Comparison of ENCODE assay signal across 26 cellular contexts in the genomic region with DNA sequence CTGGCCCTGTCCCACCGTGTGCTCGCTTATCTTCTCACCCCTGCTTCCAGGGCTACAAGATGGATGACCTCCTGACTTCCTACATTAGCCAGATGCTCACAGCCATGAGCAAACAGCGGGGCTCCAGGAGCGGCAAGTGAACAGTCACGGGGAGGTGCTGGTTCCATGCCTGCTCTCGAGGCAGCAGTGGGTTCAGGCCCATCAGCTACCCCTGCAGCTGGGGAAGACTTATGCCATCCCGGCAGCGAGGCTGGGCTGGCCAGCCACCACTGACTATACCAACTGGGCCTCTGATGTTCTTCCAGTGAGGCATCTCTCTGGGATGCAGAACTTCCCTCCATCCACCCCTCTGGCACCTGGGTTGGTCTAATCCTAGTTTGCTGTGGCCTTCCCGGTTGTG.
DNase-seq lines count a peak whose midpoint lies in the region; ATAC-seq, FAIRE-seq and TF ChIP-seq lines count a peak whose summit lies in the region.
"Had no signal": no experiment of that assay in that cellular context is flagged by ENCODE, and none has a peak within 500 bp of the region (broad histone marks: within the 10 kb centered on the region; RNA-seq: fewer than 3 reads in every experiment).

No MANE protein-coding gene starts in this region.

- peaks cover 6% of the 10 kb centered on the region for H3K27me3 Mint-ChIP-seq in activated naive CD8-positive, alpha-beta T cell treated with anti-CD3 and anti-CD28 coated beads, Interleukin-2, amount 10 ng/mL, durations not matched to agents 7 days and 5 days
- H3K27me3 Mint-ChIP-seq in activated naive CD8-positive, alpha-beta T cell treated with anti-CD3 and anti-CD28 coated beads, Interleukin-2, amount 50 U/mL, for 24 hours = peaks cover 2% of the 10 kb centered on the region
- peaks cover 29% of the 10 kb centered on the region for H3K27me3 Mint-ChIP-seq in osteocyte (ENCODE audit: unreplicated experiment)
- H3K27me3 Mint-ChIP-seq: CD4-positive, alpha-beta T cell had no signal

- no peak for ATAC-seq in activated naive CD8-positive, alpha-beta T cell treated with anti-CD3 and anti-CD28 coated beads, Interleukin-2, amount 10 ng/mL, durations not matched to agents 7 days and 5 days (ENCODE audit: low read depth)
- no peak for ATAC-seq in activated naive CD8-positive, alpha-beta T cell treated with anti-CD3 and anti-CD28 coated beads, Interleukin-2, amount 50 U/mL, for 24 hours
- ATAC-seq: A549, GM23338 had no signal

- no peak overlapping the region for H3K4me3 ChIP-seq in bronchial epithelial cell (ENCODE audit: low read depth, low read length)
- H3K4me3 ChIP-seq: A549; BLaER1 treated with 17β-estradiol and CSF1 and Interleukin-3, amounts not matched to agents 10 nM and 100 nM; GM23338; HAP-1 had no signal

- no peak for TF ChIP-seq POLR2A in GM12892 (IDR thresholded peaks at IDR 0.05; ENCODE audit: low read depth, low read length)

- no peak for TF ChIP-seq CTCF in bronchial epithelial cell (IDR thresholded peaks at IDR 0.05; ENCODE audit: insufficient read depth, low read length, severe bottlenecking)
- TF ChIP-seq CTCF in osteocyte (IDR thresholded peaks at IDR 0.05) = no peak

- no peaks in the 10 kb centered on the region for H3K9me3 Mint-ChIP-seq in activated naive CD8-positive, alpha-beta T cell treated with anti-CD3 and anti-CD28 coated beads, Interleukin-2, amount 10 ng/mL, durations not matched to agents 7 days and 5 days
- no peaks in the 10 kb centered on the region for H3K9me3 Mint-ChIP-seq in activated naive CD8-positive, alpha-beta T cell treated with anti-CD3 and anti-CD28 coated beads, Interleukin-2, amount 50 U/mL, for 24 hours
- H3K9me3 Mint-ChIP-seq in osteocyte (ENCODE audit: unreplicated experiment) = no peaks in the 10 kb centered on the region
- H3K9me3 Mint-ChIP-seq: CD4-positive, alpha-beta T cell; CD8-positive, alpha-beta memory T cell; GM23338 had no signal

- no peak overlapping the region for H3K27ac Mint-ChIP-seq in activated naive CD8-positive, alpha-beta T cell treated with anti-CD3 and anti-CD28 coated beads, Interleukin-2, amount 10 ng/mL, durations not matched to agents 7 days and 5 days
- H3K27ac Mint-ChIP-seq in activated naive CD8-positive, alpha-beta T cell treated with anti-CD3 and anti-CD28 coated beads, Interleukin-2, amount 50 U/mL, for 24 hours = no peak overlapping the region
- no peak overlapping the region for H3K27ac Mint-ChIP-seq in osteocyte (ENCODE audit: unreplicated experiment)
- H3K27ac Mint-ChIP-seq: CD14-positive monocyte; CD4-positive, alpha-beta T cell; CD8-positive, alpha-beta memory T cell; GM23338 had no signal

- H3K36me3 Mint-ChIP-seq in activated naive CD8-positive, alpha-beta T cell treated with anti-CD3 and anti-CD28 coated beads, Interleukin-2, amount 10 ng/mL, durations not matched to agents 7 days and 5 days = no peaks in the 10 kb centered on the region
- H3K36me3 Mint-ChIP-seq in activated naive CD8-positive, alpha-beta T cell treated with anti-CD3 and anti-CD28 coated beads, Interleukin-2, amount 50 U/mL, for 24 hours (ENCODE audit: low read depth) = no peaks in the 10 kb centered on the region
- no peaks in the 10 kb centered on the region for H3K36me3 Mint-ChIP-seq in osteocyte (ENCODE audit: unreplicated experiment)
- H3K36me3 Mint-ChIP-seq: CD8-positive, alpha-beta memory T cell had no signal

- H3K4me1 Mint-ChIP-seq in activated naive CD8-positive, alpha-beta T cell treated with anti-CD3 and anti-CD28 coated beads, Interleukin-2, amount 10 ng/mL, durations not matched to agents 7 days and 5 days = no peaks in the 10 kb centered on the region
- no peaks in the 10 kb centered on the region for H3K4me1 Mint-ChIP-seq in activated naive CD8-positive, alpha-beta T cell treated with anti-CD3 and anti-CD28 coated beads, Interleukin-2, amount 50 U/mL, for 24 hours
- no peaks in the 10 kb centered on the region for H3K4me1 Mint-ChIP-seq in osteocyte (ENCODE audit: unreplicated experiment)
- H3K4me1 Mint-ChIP-seq: CD8-positive, alpha-beta memory T cell; GM23338 had no signal

- FAIRE-seq in GM12892 (lab: Jason Lieb, UNC) (peak; percentile 5), bronchial epithelial cell (lab: Jason Lieb, UNC) (peak; percentile 7)
- FAIRE-seq: A549, G401.6, GM19239, H54 had no signal

- H3K27me3 ChIP-seq in bronchial epithelial cell (ENCODE audit: control insufficient read depth, insufficient read depth, low read length) = no peaks in the 10 kb centered on the region
- H3K27me3 ChIP-seq: BE2C; BLaER1 treated with 17β-estradiol and CSF1 and Interleukin-3, amounts not matched to agents 10 nM and 100 nM had no signal

- H3K4me3 Mint-ChIP-seq in activated naive CD8-positive, alpha-beta T cell treated with anti-CD3 and anti-CD28 coated beads, Interleukin-2, amount 10 ng/mL, durations not matched to agents 7 days and 5 days = no peak overlapping the region
- H3K4me3 Mint-ChIP-seq in activated naive CD8-positive, alpha-beta T cell treated with anti-CD3 and anti-CD28 coated beads, Interleukin-2, amount 50 U/mL, for 24 hours = no peak overlapping the region
- no peak overlapping the region for H3K4me3 Mint-ChIP-seq in osteocyte (ENCODE audit: unreplicated experiment)
- H3K4me3 Mint-ChIP-seq: CD14-positive monocyte; CD4-positive, alpha-beta T cell; CD8-positive, alpha-beta memory T cell; GM23338 had no signal

- DNase-seq in activated naive CD8-positive, alpha-beta T cell treated with anti-CD3 and anti-CD28 coated beads, Interleukin-2, amount 10 ng/mL, durations not matched to agents 7 days and 5 days = peak; percentile 12
- no peak for DNase-seq in activated naive CD8-positive, alpha-beta T cell treated with anti-CD3 and anti-CD28 coated beads, Interleukin-2, amount 50 U/mL, for 24 hours
- DNase-seq in GM12892 (ENCODE audit: insufficient read length) (peak; percentile 3), bronchial epithelial cell (ENCODE audit: low read depth) (no peak), osteocyte (ENCODE audit: extremely low spot score, unreplicated experiment) (peak; percentile 73), COLO668 (lab: John Stamatoyannopoulos, UW; ENCODE audit: unreplicated experiment) (no peak), NCI-H2081 treated with DMSO at 0.1 percent for 48 hours (lab: John Stamatoyannopoulos, UW) (no peak)
- DNase-seq in activated T-cell treated with anti-CD3 and anti-CD28 coated beads, Interleukin-2, amount 50 U/mL, for 1 hour = no peak
- DNase-seq: 8988T; ACHN; AML-193; BE2C; Calu3; CD8-positive, alpha-beta memory T cell; COR-L47; DMS153; DND-41 had no signal

- no peaks in the 10 kb centered on the region for H3K36me3 ChIP-seq in bronchial epithelial cell (ENCODE audit: control insufficient read depth, insufficient read depth, low read length)
- H3K36me3 ChIP-seq: BE2C, HAP-1 had no signal

- POLR2A ChIA-PET in activated naive CD8-positive, alpha-beta T cell treated with anti-CD3 and anti-CD28 coated beads, Interleukin-2, amount 10 ng/mL, durations not matched to agents 7 days and 5 days (lab: Charles Lee) = no interaction called here

Comparison
In these comparisons a context has a peak if more than half of its experiments do, and no peak if none do; other contexts are left out.
1. DNase-seq: peak in activated naive CD8-positive, alpha-beta T cell treated with anti-CD3 and anti-CD28 coated beads, Interleukin-2, amount 10 ng/mL, durations not matched to agents 7 days and 5 days (single experiment), GM12892 (single experiment) and osteocyte (single experiment); none in activated naive CD8-positive, alpha-beta T cell treated with anti-CD3 and anti-CD28 coated beads, Interleukin-2, amount 50 U/mL, for 24 hours (single experiment), bronchial epithelial cell (single experiment), COLO668 (single experiment), NCI-H2081 treated with DMSO at 0.1 percent for 48 hours (single experiment) and activated T-cell treated with anti-CD3 and anti-CD28 coated beads, Interleukin-2, amount 50 U/mL, for 1 hour (single experiment).